In the genomic region with DNA sequence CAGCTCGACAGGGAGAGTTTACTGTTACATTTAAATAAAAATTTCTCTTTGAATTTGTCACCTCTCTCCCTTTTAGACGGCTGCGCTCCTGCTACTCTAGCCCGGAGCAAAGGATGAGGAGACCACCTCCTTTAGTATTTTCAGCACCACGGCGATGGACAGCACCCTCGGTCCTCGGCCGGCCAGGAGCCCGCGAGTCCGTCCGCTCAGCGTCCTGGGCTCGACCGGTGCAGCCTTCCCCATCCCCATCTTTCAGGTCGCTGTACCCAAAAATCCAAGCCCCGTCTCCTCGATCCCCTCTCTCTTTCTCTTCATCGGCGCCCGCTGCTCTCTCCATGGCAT, we compare ENCODE assay signal across 9 cellular contexts. TPM values are rescaled to one million over a fixed set of nuclear protein-coding genes. Genes with fewer than 3 reads are reported as not detected.
DNase-seq lines count a peak whose midpoint lies in the region; ATAC-seq and TF ChIP-seq lines count a peak whose summit lies in the region.
"Had no signal": no experiment of that assay in that cellular context is flagged by ENCODE, and none has a peak within 500 bp of the region (broad histone marks: within the 10 kb centered on the region; RNA-seq: fewer than 3 reads in every experiment).

No MANE protein-coding gene starts in this region.

- no peaks in the 10 kb centered on the region for H3K36me3 Mint-ChIP-seq in GM23338 (ENCODE audit: low read depth)
- no peaks in the 10 kb centered on the region for H3K36me3 Mint-ChIP-seq in activated CD8-positive, alpha-beta T cell treated with anti-CD3 and anti-CD28 coated beads for 36 hours (ENCODE audit: low read depth)

- H3K27me3 ChIP-seq in GM23338 (ENCODE audit: insufficient read depth) (peaks cover 90% of the 10 kb centered on the region), cardiac muscle cell (peaks cover 91% of the 10 kb centered on the region), psoas muscle (ENCODE audit: insufficient read depth in 3 of 3, low read length in 2 of 3) (peaks cover 3 to 78% (median 32%) of the 10 kb centered on the region in 3 donors)

- H3K79me2 ChIP-seq in GM23338 (replicated peaks; ENCODE audit: insufficient read depth), result no peaks in the 10 kb centered on the region

- peaks cover 63% of the 10 kb centered on the region for H3K27me3 Mint-ChIP-seq in GM23338 (ENCODE audit: insufficient read depth, low read depth, poor library complexity)
- H3K27me3 Mint-ChIP-seq in activated CD8-positive, alpha-beta T cell treated with anti-CD3 and anti-CD28 coated beads for 36 hours, result peaks cover 56% of the 10 kb centered on the region

- 1 to 2% (median 2%) methylated on average over 22 of the region's 22 CpGs for WGBS in psoas muscle, 3 donors

- H3K9me3 Mint-ChIP-seq in GM23338, result no peaks in the 10 kb centered on the region; the same call in 2 of the 3 replicates
- H3K9me3 Mint-ChIP-seq in activated CD8-positive, alpha-beta T cell treated with anti-CD3 and anti-CD28 coated beads for 36 hours, result no peaks in the 10 kb centered on the region

- H3K4me3 ChIP-seq in GM23338, result peak overlapping the region; percentile 87
- H3K4me3 ChIP-seq in cardiac muscle cell, result peak overlapping the region; percentile 48
- H3K4me3 ChIP-seq in psoas muscle, result peak overlapping the region; percentile 73

- H3K27ac Mint-ChIP-seq in GM23338, result no peak overlapping the region
- H3K27ac Mint-ChIP-seq in activated CD8-positive, alpha-beta T cell treated with anti-CD3 and anti-CD28 coated beads for 36 hours, result no peak overlapping the region

- no peak for TF ChIP-seq CTCF in GM23338 (conservative IDR thresholded peaks at IDR 0.05; ENCODE audit: low read depth in 2 of 2)
- TF ChIP-seq CTCF in activated CD8-positive, alpha-beta T cell treated with anti-CD3 and anti-CD28 coated beads for 36 hours (IDR thresholded peaks at IDR 0.05), result no peak
- no peak for TF ChIP-seq CTCF in cardiac muscle cell (IDR thresholded peaks at IDR 0.05; ENCODE audit: low read depth, low read length)
- no peak for TF ChIP-seq CTCF in psoas muscle (IDR thresholded peaks at IDR 0.05)

- H3K36me3 ChIP-seq in GM23338 (ENCODE audit: insufficient read depth) (no peaks in the 10 kb centered on the region), cardiac muscle cell (no peaks in the 10 kb centered on the region), psoas muscle (ENCODE audit: insufficient read depth in 1 of 2, low read depth in 1 of 2) (no peaks in the 10 kb centered on the region)

- peak overlapping the region; percentile 99 for H3K4me2 ChIP-seq in GM23338

- H3K9me3 ChIP-seq in cardiac muscle cell (ENCODE audit: low read depth), result no peaks in the 10 kb centered on the region
- H3K9me3 ChIP-seq in psoas muscle, result no peaks in the 10 kb centered on the region

- H3K27ac ChIP-seq in GM23338 (ENCODE audit: low read depth) (no peak overlapping the region), cardiac muscle cell (no peak overlapping the region), psoas muscle (no peak overlapping the region)
- H3K27ac ChIP-seq: epithelial cell of prostate had no signal

- H3K4me1 Mint-ChIP-seq in GM23338, result peaks cover 40% of the 10 kb centered on the region
- peaks cover 12% of the 10 kb centered on the region for H3K4me1 Mint-ChIP-seq in activated CD8-positive, alpha-beta T cell treated with anti-CD3 and anti-CD28 coated beads for 36 hours (ENCODE audit: low read depth)

- ATAC-seq in GM23338, result peak; percentile 70
- ATAC-seq in activated CD8-positive, alpha-beta T cell treated with anti-CD3 and anti-CD28 coated beads for 36 hours, result no peak
- ATAC-seq in psoas muscle, result peak; percentile 50 to 72 (median 60)
- no peak for ATAC-seq in GM18502 (IDR thresholded peaks at IDR 0.05; ENCODE audit: poor library complexity, unreplicated experiment)

- DNase-seq in GM23338 (ENCODE audit: low spot score) (peak; percentile 95), cardiac muscle cell (ENCODE audit: low read depth in 1 of 2, low spot score in 1 of 2) (peak; percentile 80 to 92), psoas muscle (peak; percentile 50 to 71), NCI-H2227 (lab: John Stamatoyannopoulos, UW; ENCODE audit: unreplicated experiment) (no peak), HPDE6-E6E7 (ENCODE audit: extremely low spot score) (no peak)
- DNase-seq in activated CD8-positive, alpha-beta T cell treated with anti-CD3 and anti-CD28 coated beads for 36 hours, result peak; percentile 23
- no peak for DNase-seq in stimulated activated CD4-positive, alpha-beta T cell treated with anti-CD3 and anti-CD28 coated beads, Interleukin-12 subunit alpha, Interleukin-12 subunit beta, amount 100 ng/mL, for 4 hours

- no peaks in the 10 kb centered on the region for H3K9me2 ChIP-seq in GM23338 (ENCODE audit: insufficient read depth)

- peak overlapping the region; percentile 90 for H3K4me3 Mint-ChIP-seq in GM23338
- no peak overlapping the region for H3K4me3 Mint-ChIP-seq in activated CD8-positive, alpha-beta T cell treated with anti-CD3 and anti-CD28 coated beads for 36 hours

- CTCF ChIA-PET in activated CD8-positive, alpha-beta T cell treated with anti-CD3 and anti-CD28 coated beads for 36 hours (lab: Charles Lee), result no interaction called here

- POLR2A ChIA-PET in activated CD8-positive, alpha-beta T cell treated with anti-CD3 and anti-CD28 coated beads for 36 hours (lab: Charles Lee), result no interaction called here

- intact Hi-C loops in activated CD8-positive, alpha-beta T cell treated with anti-CD3 and anti-CD28 coated beads for 36 hours (cut with micrococcal nuclease), result no loop called here
- intact Hi-C loops in psoas muscle (cut with DNase I), result no loop called here

- H3K4me1 ChIP-seq in GM23338 (ENCODE audit: insufficient read depth) (peaks cover 36% of the 10 kb centered on the region), cardiac muscle cell (ENCODE audit: low read depth) (no peaks in the 10 kb centered on the region), psoas muscle (peaks cover 11% of the 10 kb centered on the region)

- no peaks in the 10 kb centered on the region for H3F3A ChIP-seq in GM23338 (replicated peaks; ENCODE audit: low read depth)

- peak overlapping the region; percentile 98 for H2AFZ ChIP-seq in GM23338

- no peaks in the 10 kb centered on the region; the same call in 1 of the 2 replicates for H4K20me1 ChIP-seq in GM23338 (replicated peaks; ENCODE audit: insufficient read depth)

TF ChIP-seq in GM23338, 12 proteins besides CTCF, POLR2A, EP300 and RAD21:
- TF ChIP-seq ZNF114 (CRISPR knock-in tag; IDR thresholded peaks at IDR 0.05), result no peak
- TF ChIP-seq, protein P1, sequence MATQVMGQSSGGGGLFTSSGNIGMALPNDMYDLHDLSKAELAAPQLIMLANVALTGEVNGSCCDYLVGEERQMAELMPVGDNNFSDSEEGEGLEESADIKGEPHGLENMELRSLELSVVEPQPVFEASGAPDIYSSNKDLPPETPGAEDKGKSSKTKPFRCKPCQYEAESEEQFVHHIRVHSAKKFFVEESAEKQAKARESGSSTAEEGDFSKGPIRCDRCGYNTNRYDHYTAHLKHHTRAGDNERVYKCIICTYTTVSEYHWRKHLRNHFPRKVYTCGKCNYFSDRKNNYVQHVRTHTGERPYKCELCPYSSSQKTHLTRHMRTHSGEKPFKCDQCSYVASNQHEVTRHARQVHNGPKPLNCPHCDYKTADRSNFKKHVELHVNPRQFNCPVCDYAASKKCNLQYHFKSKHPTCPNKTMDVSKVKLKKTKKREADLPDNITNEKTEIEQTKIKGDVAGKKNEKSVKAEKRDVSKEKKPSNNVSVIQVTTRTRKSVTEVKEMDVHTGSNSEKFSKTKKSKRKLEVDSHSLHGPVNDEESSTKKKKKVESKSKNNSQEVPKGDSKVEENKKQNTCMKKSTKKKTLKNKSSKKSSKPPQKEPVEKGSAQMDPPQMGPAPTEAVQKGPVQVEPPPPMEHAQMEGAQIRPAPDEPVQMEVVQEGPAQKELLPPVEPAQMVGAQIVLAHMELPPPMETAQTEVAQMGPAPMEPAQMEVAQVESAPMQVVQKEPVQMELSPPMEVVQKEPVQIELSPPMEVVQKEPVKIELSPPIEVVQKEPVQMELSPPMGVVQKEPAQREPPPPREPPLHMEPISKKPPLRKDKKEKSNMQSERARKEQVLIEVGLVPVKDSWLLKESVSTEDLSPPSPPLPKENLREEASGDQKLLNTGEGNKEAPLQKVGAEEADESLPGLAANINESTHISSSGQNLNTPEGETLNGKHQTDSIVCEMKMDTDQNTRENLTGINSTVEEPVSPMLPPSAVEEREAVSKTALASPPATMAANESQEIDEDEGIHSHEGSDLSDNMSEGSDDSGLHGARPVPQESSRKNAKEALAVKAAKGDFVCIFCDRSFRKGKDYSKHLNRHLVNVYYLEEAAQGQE (IDR thresholded peaks at IDR 0.05; ENCODE audit: unreplicated experiment), result peak; percentile 90

RNA-seq across cellular contexts. Expression of gene CELF4, which starts 0.8 kb away (rescaled TPM):
- total RNA-seq in GM23338 (2014; rRNA removed; shearing (Covaris generic)), result 2.6 and 3.6 TPM in 2 replicates
- 6.7 and 8.3 TPM in 2 replicates for polyA plus RNA-seq in GM23338 (2016; fragmentation: Nextera tagmentation; extraction: Ambion mirVana)
- total RNA-seq in activated CD8-positive, alpha-beta T cell treated with anti-CD3 and anti-CD28 coated beads for 36 hours, result not detected
- 0.35 and 1.6 TPM in 2 replicates for total RNA-seq in cardiac muscle cell
- polyA plus RNA-seq in cardiac muscle cell, result 2.1 and 4.3 TPM in 2 replicates
- under 1 TPM in 2 of 4 donors, not detected in 2; 0.17 to 0.28 TPM for total RNA-seq in psoas muscle
- polyA plus RNA-seq in psoas muscle, result under 1 TPM in 2 of 3 donors, not detected in 1; 0.17 TPM

Comparison
In these comparisons a context has a peak if more than half of its experiments do, and no peak if none do; other contexts are left out.
1. ATAC-seq: peak in GM23338 (single experiment) and psoas muscle (4 of 4); none in activated CD8-positive, alpha-beta T cell treated with anti-CD3 and anti-CD28 coated beads for 36 hours (single experiment) and GM18502 (single experiment).
2. DNase-seq: peak in GM23338 (single experiment), activated CD8-positive, alpha-beta T cell treated with anti-CD3 and anti-CD28 coated beads for 36 hours (single experiment), cardiac muscle cell (2 of 2) and psoas muscle (2 of 2); none in stimulated activated CD4-positive, alpha-beta T cell treated with anti-CD3 and anti-CD28 coated beads, Interleukin-12 subunit alpha, Interleukin-12 subunit beta, amount 100 ng/mL, for 4 hours (single experiment), NCI-H2227 (single experiment) and HPDE6-E6E7 (single experiment).
3. Peak in every context shown above with its lines, with median percentiles within 50 percentile points of each other: H3K4me3 ChIP-seq.